Comparison of ENCODE assay signal across 22 cellular contexts in genomic region chr2:65820454-65820853, GRCh38.
A peak's percentile ranks its signal among the peaks of the same experiment; 100 is the strongest.
DNase-seq lines count a peak whose midpoint lies in the region; ATAC-seq, FAIRE-seq and TF ChIP-seq lines count a peak whose summit lies in the region.
"Had no signal": no experiment of that assay in that cellular context is flagged by ENCODE, and none has a peak within 500 bp of the region (broad histone marks: within the 10 kb centered on the region; RNA-seq: fewer than 3 reads in every experiment).

No MANE protein-coding gene starts in this region.

- TF ChIP-seq CTCF in K562 (IDR thresholded peaks at IDR 0.05 in 2 of 3, conservative IDR thresholded peaks at IDR 0.05 in 1 of 3; ENCODE audit: insufficient read depth in 2 of 3, low read depth in 1 of 3, low read length in 3 of 3) = no peak
- TF ChIP-seq CTCF in esophagus muscularis mucosa (IDR thresholded peaks at IDR 0.05) = no peak

- no peak for TF ChIP-seq POLR2A in K562 (conservative IDR thresholded peaks at IDR 0.05)
- no peak for TF ChIP-seq POLR2A in esophagus muscularis mucosa (IDR thresholded peaks at IDR 0.05; ENCODE audit: low read depth)

- POLR2A ChIA-PET in K562 (lab: Yijun Ruan, JAX) = interaction anchor here (1.2 to 2.7 kb wide), 3 partner anchors 10 to 30 kb away, joined by 3 to 7 read pairs (median 6); no protein-coding TSS in a partner anchor

- peaks cover 9 to 43% of the 10 kb centered on the region in 2 experiments for H3K4me1 ChIP-seq in K562 (replicated peaks in 1 of 2; ENCODE audit: control insufficient read depth in 2 of 2, insufficient read depth in 2 of 2, low read length in 2 of 2)
- no peaks in the 10 kb centered on the region for H3K4me1 ChIP-seq in esophagus muscularis mucosa
- H3K4me1 ChIP-seq: BE2C, BLaER1, Caco-2 had no signal

- H3K27me3 ChIP-seq in K562 (ENCODE audit: control insufficient read depth in 2 of 2, insufficient read depth in 2 of 2, low read length in 2 of 2) = no peaks in the 10 kb centered on the region
- H3K27me3 ChIP-seq in esophagus muscularis mucosa = no peaks in the 10 kb centered on the region
- H3K27me3 ChIP-seq: BE2C, BLaER1 had no signal

- peaks cover 9% of the 10 kb centered on the region for H3K9me3 ChIP-seq in K562 (replicated peaks; ENCODE audit: control insufficient read depth, insufficient read depth, low read depth, low read length)
- H3K9me3 ChIP-seq in esophagus muscularis mucosa = peaks cover 0 to 9% (median 7%) of the 10 kb centered on the region in 4 donors
- H3K9me3 ChIP-seq: BE2C, BLaER1, Caco-2 had no signal

- peak overlapping the region; percentile 81 for H3K4me2 ChIP-seq in K562 (ENCODE audit: insufficient read depth, low read length)
- H3K4me2 ChIP-seq: BLaER1 had no signal

- H3K27ac ChIP-seq in K562 (ENCODE audit: extremely low read depth, low read depth, low read length) = peak overlapping the region; percentile 84
- no peak overlapping the region for H3K27ac ChIP-seq in esophagus muscularis mucosa (replicated peaks in 1 of 4)
- H3K27ac ChIP-seq: BLaER1 had no signal

- H3K27me3 Mint-ChIP-seq in activated T-cell treated with anti-CD3 and anti-CD28 coated beads, Interleukin-2, amount 50 U/mL, for 72 hours (ENCODE audit: low read depth) = no peaks in the 10 kb centered on the region
- H3K27me3 Mint-ChIP-seq: CD4-positive, alpha-beta memory T cell; CD4-positive, CD25-positive, alpha-beta regulatory T cell had no signal

- peak overlapping the region; percentile 87 for H2AFZ ChIP-seq in K562 (ENCODE audit: low read depth, low read length)

- ATAC-seq in K562 (peak; percentile 65), HG02973 (IDR thresholded peaks at IDR 0.05; ENCODE audit: unreplicated experiment) (no peak)
- no peak for ATAC-seq in activated T-cell treated with anti-CD3 and anti-CD28 coated beads, Interleukin-2, amount 50 U/mL, for 72 hours (replicated peaks in 1 of 2)

- no peak for TF ChIP-seq RAD21 in K562 (CRISPR knock-in tag; conservative IDR thresholded peaks at IDR 0.05 in 1 of 2, IDR thresholded peaks at IDR 0.05 in 1 of 2)

- H3K9me1 ChIP-seq in K562 (ENCODE audit: control insufficient read depth, insufficient read depth, low read length) = no peaks in the 10 kb centered on the region

- WGBS in K562 (ENCODE audit: insufficient coverage, low coverage, missing lambda C conversion rate) = 1% methylated on average over 6 of the region's 6 CpGs
- WGBS in esophagus muscularis mucosa = 86% methylated on average over 6 of the region's 6 CpGs

- H3K79me2 ChIP-seq in K562 (ENCODE audit: control insufficient read depth, insufficient read depth, low read length) = peaks cover 16% of the 10 kb centered on the region

- BruUV-seq in K562 (replicated peaks; lab: Mats Ljungman, UMichigan) = no TSS peak

- intact Hi-C loops in K562 (cut with micrococcal nuclease) = no loop called here
- intact Hi-C loops in esophagus muscularis mucosa (cut with DNase I) = no loop called here

- H3K4me1 Mint-ChIP-seq in activated T-cell treated with anti-CD3 and anti-CD28 coated beads, Interleukin-2, amount 50 U/mL, for 72 hours (ENCODE audit: low read depth) = no peaks in the 10 kb centered on the region
- H3K4me1 Mint-ChIP-seq: CD14-positive monocyte; CD4-positive, alpha-beta memory T cell; CD4-positive, CD25-positive, alpha-beta regulatory T cell had no signal

- DNase-seq in K562 (ENCODE audit: extremely low read depth in 1 of 4, low spot score in 3 of 4) (peak in 2 of 4 experiments; percentile 60 to 83), esophagus muscularis mucosa (ENCODE audit: extremely low spot score) (peak; percentile 53), HK-2 (ENCODE audit: unreplicated experiment) (no peak)
- no peak for DNase-seq in activated T-cell treated with anti-CD3 and anti-CD28 coated beads, Interleukin-2, amount 50 U/mL, for 72 hours
- DNase-seq: 8988T; ACHN; BE2C; C1 segment of cervical spinal cord; Caco-2; Calu3; CD4-positive, alpha-beta memory T cell; CD4-positive, CD25-positive, alpha-beta regulatory T cell; DMS79 treated with DMSO at 0.1 percent for 48 hours; GF-D8 had no signal

- H3K36me3 ChIP-seq in K562 (ENCODE audit: control insufficient read depth, insufficient read depth, low read length) (no peaks in the 10 kb centered on the region), esophagus muscularis mucosa (no peaks in the 10 kb centered on the region)
- H3K36me3 ChIP-seq: BE2C, BLaER1 had no signal

- H3K4me3 ChIP-seq in K562 = no peak overlapping the region
- no peak overlapping the region for H3K4me3 ChIP-seq in esophagus muscularis mucosa
- H3K4me3 ChIP-seq: BLaER1 had no signal

- TF ChIP-seq EP300 in K562 (IDR thresholded peaks at IDR 0.05; ENCODE audit: low read length) (peak; percentile 82; the same call in 1 of the 2 replicates), esophagus muscularis mucosa (IDR thresholded peaks at IDR 0.05) (no peak)

- CTCF ChIA-PET in K562 (lab: Yijun Ruan, JAX; ENCODE audit: low intra/inter-chr PET ratio) = no interaction called here

- in situ Hi-C loops in K562 (cut with MboI) = no loop called here

- peak; percentile 90 for FAIRE-seq in K562 (lab: Jason Lieb, UNC)
- FAIRE-seq: A204.1, D721Med, G401.6, GM12891, GM19239 had no signal

- H3K9ac ChIP-seq in K562 (ENCODE audit: insufficient read depth in 1 of 2, low read depth in 2 of 2, low read length in 2 of 2) = peak overlapping the region; percentile 48 to 53; a peak in 3 of 4 replicates
- H3K9ac ChIP-seq: BLaER1 had no signal

- no peaks in the 10 kb centered on the region for H3K9me3 Mint-ChIP-seq in activated T-cell treated with anti-CD3 and anti-CD28 coated beads, Interleukin-2, amount 50 U/mL, for 72 hours

- no peak overlapping the region for H3K4me3 Mint-ChIP-seq in activated T-cell treated with anti-CD3 and anti-CD28 coated beads, Interleukin-2, amount 50 U/mL, for 72 hours
- H3K4me3 Mint-ChIP-seq: CD14-positive monocyte; CD4-positive, alpha-beta memory T cell; CD4-positive, CD25-positive, alpha-beta regulatory T cell had no signal

- H3K36me3 Mint-ChIP-seq in activated T-cell treated with anti-CD3 and anti-CD28 coated beads, Interleukin-2, amount 50 U/mL, for 72 hours (ENCODE audit: insufficient read depth in 2 of 2) = no peaks in the 10 kb centered on the region
- H3K36me3 Mint-ChIP-seq: CD14-positive monocyte; CD4-positive, alpha-beta memory T cell; CD4-positive, CD25-positive, alpha-beta regulatory T cell had no signal

- no peaks in the 10 kb centered on the region for H4K20me1 ChIP-seq in K562 (replicated peaks; ENCODE audit: control insufficient read depth, insufficient read depth, low read length)
- H4K20me1 ChIP-seq: BLaER1 had no signal

- no peak overlapping the region for H3K27ac Mint-ChIP-seq in activated T-cell treated with anti-CD3 and anti-CD28 coated beads, Interleukin-2, amount 50 U/mL, for 72 hours
- H3K27ac Mint-ChIP-seq: CD14-positive monocyte; CD4-positive, alpha-beta memory T cell; CD4-positive, CD25-positive, alpha-beta regulatory T cell had no signal

TF ChIP-seq in K562, 482 proteins besides CTCF, POLR2A, EP300 and RAD21 (continues in another document):
- peak; percentile 83; the same call in 1 of the 2 replicates for TF ChIP-seq DPF2 (IDR thresholded peaks at IDR 0.05)
- TF ChIP-seq MYNN (IDR thresholded peaks at IDR 0.05) = peak; percentile 85
- no peak for TF ChIP-seq MYNN (CRISPR knock-in tag; IDR thresholded peaks at IDR 0.05)
- TF ChIP-seq MAFF (IDR thresholded peaks at IDR 0.05; ENCODE audit: low read length) = 0 out of 2 replicates have a peak, but pooled peaks have one; percentile 9
- TF ChIP-seq, protein P1, sequence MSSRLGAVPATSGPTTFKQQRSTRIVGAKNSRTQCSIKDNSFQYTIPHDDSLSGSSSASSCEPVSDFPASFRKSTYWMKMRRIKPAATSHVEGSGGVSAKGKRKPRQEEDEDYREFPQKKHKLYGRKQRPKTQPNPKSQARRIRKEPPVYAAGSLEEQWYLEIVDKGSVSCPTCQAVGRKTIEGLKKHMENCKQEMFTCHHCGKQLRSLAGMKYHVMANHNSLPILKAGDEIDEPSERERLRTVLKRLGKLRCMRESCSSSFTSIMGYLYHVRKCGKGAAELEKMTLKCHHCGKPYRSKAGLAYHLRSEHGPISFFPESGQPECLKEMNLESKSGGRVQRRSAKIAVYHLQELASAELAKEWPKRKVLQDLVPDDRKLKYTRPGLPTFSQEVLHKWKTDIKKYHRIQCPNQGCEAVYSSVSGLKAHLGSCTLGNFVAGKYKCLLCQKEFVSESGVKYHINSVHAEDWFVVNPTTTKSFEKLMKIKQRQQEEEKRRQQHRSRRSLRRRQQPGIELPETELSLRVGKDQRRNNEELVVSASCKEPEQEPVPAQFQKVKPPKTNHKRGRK (tag; IDR thresholded peaks at IDR 0.05) = no peak
- TF ChIP-seq, protein P2, sequence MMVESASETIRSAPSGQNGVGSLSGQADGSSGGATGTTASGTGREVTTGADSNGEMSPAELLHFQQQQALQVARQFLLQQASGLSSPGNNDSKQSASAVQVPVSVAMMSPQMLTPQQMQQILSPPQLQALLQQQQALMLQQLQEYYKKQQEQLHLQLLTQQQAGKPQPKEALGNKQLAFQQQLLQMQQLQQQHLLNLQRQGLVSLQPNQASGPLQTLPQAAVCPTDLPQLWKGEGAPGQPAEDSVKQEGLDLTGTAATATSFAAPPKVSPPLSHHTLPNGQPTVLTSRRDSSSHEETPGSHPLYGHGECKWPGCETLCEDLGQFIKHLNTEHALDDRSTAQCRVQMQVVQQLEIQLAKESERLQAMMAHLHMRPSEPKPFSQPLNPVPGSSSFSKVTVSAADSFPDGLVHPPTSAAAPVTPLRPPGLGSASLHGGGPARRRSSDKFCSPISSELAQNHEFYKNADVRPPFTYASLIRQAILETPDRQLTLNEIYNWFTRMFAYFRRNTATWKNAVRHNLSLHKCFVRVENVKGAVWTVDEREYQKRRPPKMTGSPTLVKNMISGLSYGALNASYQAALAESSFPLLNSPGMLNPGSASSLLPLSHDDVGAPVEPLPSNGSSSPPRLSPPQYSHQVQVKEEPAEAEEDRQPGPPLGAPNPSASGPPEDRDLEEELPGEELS (CRISPR knock-in tag; IDR thresholded peaks at IDR 0.05; ENCODE audit: borderline replicate concordance) = no peak
- peak; percentile 75; the same call in 1 of the 2 replicates for TF ChIP-seq MTA3 (IDR thresholded peaks at IDR 0.05; ENCODE audit: borderline replicate concordance)
- peak; percentile 36; the same call in 1 of the 2 replicates for TF ChIP-seq PML (IDR thresholded peaks at IDR 0.05; ENCODE audit: low read length)
- TF ChIP-seq FOSL1 (tag; conservative IDR thresholded peaks at IDR 0.05) = 0 out of 2 replicates have a peak, but pooled peaks have one; percentile 12
- TF ChIP-seq CBFA2T2 (conservative IDR thresholded peaks at IDR 0.05) = peak; percentile 72
- TF ChIP-seq ZBTB1 (CRISPR knock-in tag; IDR thresholded peaks at IDR 0.05; ENCODE audit: borderline replicate concordance, low read depth) = no peak
- TF ChIP-seq TAF7 (tag; IDR thresholded peaks at IDR 0.05) = no peak
- peak; percentile 71 for TF ChIP-seq TAL1 (IDR thresholded peaks at IDR 0.05)
- TF ChIP-seq GATA2 (CRISPR knock-in tag; IDR thresholded peaks at IDR 0.05) = no peak
- TF ChIP-seq POLR3A (IDR thresholded peaks at IDR 0.05; ENCODE audit: borderline replicate concordance, extremely low read depth, insufficient read depth, insufficient read length) = no peak
- TF ChIP-seq CBX3 (IDR thresholded peaks at IDR 0.05; ENCODE audit: borderline replicate concordance in 1 of 2, low read length in 2 of 2) = peak in 1 of 2 experiments; percentile 52; a peak in 2 of 3 replicates
